ENCODE assay signal across 8 cellular contexts in genomic region chr3:141452045-141452444, GRCh38. TPM values are rescaled to one million over a fixed set of nuclear protein-coding genes. Genes with fewer than 3 reads are reported as not detected.
DNase-seq lines count a peak whose midpoint lies in the region; ATAC-seq and TF ChIP-seq lines count a peak whose summit lies in the region.

No MANE protein-coding gene starts in this region.

- TF ChIP-seq CTCF in natural killer cell (IDR thresholded peaks at IDR 0.05) = peak; percentile 28

- peaks cover 10 to 11% of the 10 kb centered on the region in 2 donors for H3K4me1 Mint-ChIP-seq in natural killer cell
- peaks cover 10 to 11% of the 10 kb centered on the region in 2 donors for H3K4me1 Mint-ChIP-seq in natural killer cell treated with Interleukin-12 subunit alpha and Interleukin-12 subunit beta and Interleukin-15 and Interleukin-18, amount 100 ng/mL, for 72 hours (ENCODE audit: low read depth in 2 of 2)

- DNase-seq in natural killer cell (no peak), HT1080 (ENCODE audit: low read depth) (peak; percentile 64), SKM-1 treated with dmso at 0.1 percent for 144 hours (lab: John Stamatoyannopoulos, UW; ENCODE audit: unreplicated experiment) (peak; percentile 95), HuH-7.5 (ENCODE audit: low spot score) (no peak)
- DNase-seq in natural killer cell treated with Interleukin-12 subunit alpha and Interleukin-12 subunit beta and Interleukin-15 and Interleukin-18, amount 100 ng/mL, for 72 hours (ENCODE audit: low spot score) = no peak
- DNase-seq in effector CD8-positive, alpha-beta T cell (lab: John Stamatoyannopoulos, UW) = peak; percentile 2

- no peaks in the 10 kb centered on the region for H3K36me3 ChIP-seq in mucosa of stomach (ENCODE audit: control insufficient read depth, insufficient read depth, low read length)

- H3K36me3 Mint-ChIP-seq in natural killer cell = no peaks in the 10 kb centered on the region
- H3K36me3 Mint-ChIP-seq in natural killer cell treated with Interleukin-12 subunit alpha and Interleukin-12 subunit beta and Interleukin-15 and Interleukin-18, amount 100 ng/mL, for 72 hours = peaks cover 5% of the 10 kb centered on the region

- peaks cover 45% of the 10 kb centered on the region for H3K4me1 ChIP-seq in mucosa of stomach (ENCODE audit: control insufficient read depth, insufficient read depth, low read length)

- intact Hi-C loops in natural killer cell (cut with micrococcal nuclease) = loop anchor here (10.0 kb wide), 1 partner anchor 217 kb away; the partner anchor contains the start of gene PXYLP1

- peak overlapping the region; percentile 2 for H3K9ac ChIP-seq in mucosa of stomach (ENCODE audit: low read length)

- peak; percentile 55 to 65 (median 61) for ATAC-seq in natural killer cell
- ATAC-seq in natural killer cell treated with Interleukin-12 subunit alpha and Interleukin-12 subunit beta and Interleukin-15 and Interleukin-18, amount 100 ng/mL, for 72 hours = no peak
- peak; percentile 81 for ATAC-seq in GM21447 (IDR thresholded peaks at IDR 0.05; ENCODE audit: unreplicated experiment)

- no peaks in the 10 kb centered on the region for H3K9me3 ChIP-seq in mucosa of stomach (ENCODE audit: control insufficient read depth, low read length)

- H3K9me3 Mint-ChIP-seq in natural killer cell = no peaks in the 10 kb centered on the region
- H3K9me3 Mint-ChIP-seq in natural killer cell treated with Interleukin-12 subunit alpha and Interleukin-12 subunit beta and Interleukin-15 and Interleukin-18, amount 100 ng/mL, for 72 hours = no peaks in the 10 kb centered on the region

- no peak overlapping the region for H3K4me3 ChIP-seq in mucosa of stomach (ENCODE audit: low read length)

- H3K27me3 Mint-ChIP-seq in natural killer cell (ENCODE audit: low read depth in 2 of 2) = no peaks in the 10 kb centered on the region
- H3K27me3 Mint-ChIP-seq in natural killer cell treated with Interleukin-12 subunit alpha and Interleukin-12 subunit beta and Interleukin-15 and Interleukin-18, amount 100 ng/mL, for 72 hours = no peaks in the 10 kb centered on the region

- H3K27ac Mint-ChIP-seq in natural killer cell = no peak overlapping the region
- no peak overlapping the region for H3K27ac Mint-ChIP-seq in natural killer cell treated with Interleukin-12 subunit alpha and Interleukin-12 subunit beta and Interleukin-15 and Interleukin-18, amount 100 ng/mL, for 72 hours

- no peak overlapping the region for H3K4me3 Mint-ChIP-seq in natural killer cell
- H3K4me3 Mint-ChIP-seq in natural killer cell treated with Interleukin-12 subunit alpha and Interleukin-12 subunit beta and Interleukin-15 and Interleukin-18, amount 100 ng/mL, for 72 hours = no peak overlapping the region

- no peaks in the 10 kb centered on the region for H3K27me3 ChIP-seq in mucosa of stomach (ENCODE audit: control insufficient read depth, insufficient read depth, low read length)

RNA-seq across cellular contexts. Expression of gene RASA2, which starts 34.8 kb away (rescaled TPM):
- 10 to 100 TPM; 93.9 to 99.4 (median 97.0) TPM for total RNA-seq in natural killer cell
- total RNA-seq in natural killer cell treated with Interleukin-12 subunit alpha and Interleukin-12 subunit beta and Interleukin-15 and Interleukin-18, amount 100 ng/mL, for 72 hours = 10 to 100 TPM; 65.9 to 85.7 TPM
- 11.8 and 14.0 TPM in 2 replicates for total RNA-seq in HT1080 (2014; rRNA removed; shearing (Covaris generic))
- 17.4 and 22.7 TPM in 2 replicates for polyA plus RNA-seq in HT1080 (2015; cell fraction: cytosol; rRNA removed)
- 46.8 and 47.0 TPM in 2 replicates for polyA plus RNA-seq in HT1080 (2015; cell fraction: nucleus; rRNA removed)

Comparison
In these comparisons a context has a peak if more than half of its experiments do, and no peak if none do; other contexts are left out.
1. ATAC-seq: peak in natural killer cell (3 of 3) and GM21447 (single experiment); none in natural killer cell treated with Interleukin-12 subunit alpha and Interleukin-12 subunit beta and Interleukin-15 and Interleukin-18, amount 100 ng/mL, for 72 hours (0 of 2).
2. DNase-seq: peak in HT1080 (single experiment), SKM-1 treated with dmso at 0.1 percent for 144 hours (single experiment) and effector CD8-positive, alpha-beta T cell (single experiment); none in natural killer cell (single experiment), natural killer cell treated with Interleukin-12 subunit alpha and Interleukin-12 subunit beta and Interleukin-15 and Interleukin-18, amount 100 ng/mL, for 72 hours (single experiment) and HuH-7.5 (single experiment).